In the genomic region with DNA sequence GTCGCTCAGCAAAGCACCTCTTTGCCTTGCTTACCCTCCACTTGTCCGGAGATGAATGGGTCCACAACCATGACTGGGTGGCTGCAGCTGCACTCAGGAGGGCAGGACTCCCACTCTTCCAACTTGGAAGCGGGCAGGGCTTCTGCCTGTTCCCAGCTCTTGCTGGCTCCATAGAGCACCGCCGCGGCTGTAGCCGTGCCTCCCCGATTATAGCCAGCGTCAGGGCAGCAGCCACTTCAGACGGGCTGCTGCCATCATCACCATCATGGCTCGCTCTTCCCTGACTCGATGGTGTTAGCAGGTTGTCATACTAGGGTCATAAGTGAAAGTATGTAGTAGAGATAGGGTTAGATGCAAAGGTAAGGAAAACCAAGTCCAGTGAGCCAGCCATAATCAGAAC, we compare ENCODE assay signal across 22 cellular contexts.
"Had no signal": no experiment of that assay in that cellular context is flagged by ENCODE, and none has a peak within 500 bp of the region (broad histone marks: within the 10 kb centered on the region; RNA-seq: fewer than 3 reads in every experiment).

No MANE protein-coding gene starts in this region.

- H3K27ac Mint-ChIP-seq: natural killer cell, neural progenitor cell, progenitor cell of endocrine pancreas had no signal

- H3K27me3 Mint-ChIP-seq: progenitor cell of endocrine pancreas had no signal

- H3K9me3 ChIP-seq: esophagus muscularis mucosa, gastrocnemius medialis, pancreas, stomach had no signal

- ATAC-seq: gastrocnemius medialis, heart right ventricle, left lobe of liver, natural killer cell, pancreas, right cardiac atrium had no signal

- H2AFZ ChIP-seq: neural progenitor cell had no signal

- H3K4me2 ChIP-seq: neural progenitor cell had no signal

- H3K27ac ChIP-seq: dorsolateral prefrontal cortex, esophagus muscularis mucosa, gastrocnemius medialis, heart right ventricle, neural progenitor cell, pancreas, stomach had no signal

- H3K9me3 Mint-ChIP-seq: natural killer cell had no signal

- FAIRE-seq: endometrium, islet of Langerhans, pancreas, small intestine had no signal

- H3K4me3 Mint-ChIP-seq: natural killer cell, neural progenitor cell had no signal

- H3K9ac ChIP-seq: neural progenitor cell had no signal

- H3K4me3 ChIP-seq: dorsolateral prefrontal cortex, esophagus muscularis mucosa, gastrocnemius medialis, heart right ventricle, neural progenitor cell, pancreas, stomach had no signal

- H3K36me3 ChIP-seq: neural progenitor cell had no signal

- H3K27me3 ChIP-seq: dorsolateral prefrontal cortex, esophagus muscularis mucosa, gastrocnemius medialis, heart right ventricle, neural progenitor cell, pancreas, stomach had no signal

- DNase-seq: cortex of kidney; dorsolateral prefrontal cortex; effector CD8-positive, alpha-beta T cell; gastrocnemius medialis; heart right ventricle; hypothalamus; mammary epithelial cell; natural killer cell; occipital lobe; stimulated activated CD4-positive, alpha-beta T cell treated with anti-CD3 and anti-CD28 coated beads, Interleukin-12 subunit alpha, Interleukin-12 subunit beta, amount 100 ng/mL, for 4 hours; stimulated activated naive CD4-positive, alpha-beta T cell; stomach; trophoblast cell had no signal
